8 cellular contexts compared by ENCODE assay signal in genomic region chr7:94394399-94395140, GRCh38. TPM values are rescaled to one million over a fixed set of nuclear protein-coding genes. Genes with fewer than 3 reads are reported as not detected.
A peak's percentile ranks its signal among the peaks of the same experiment; 100 is the strongest.
DNase-seq lines count a peak whose midpoint lies in the region; ATAC-seq and TF ChIP-seq lines count a peak whose summit lies in the region.

TSS of gene COL1A2 (plus strand) at chr7:94394895. CDS start at chr7:94395032, 137 bp downstream.

- TF ChIP-seq POLR2A in adrenal gland (IDR thresholded peaks at IDR 0.05): no peak

- H3K14ac ChIP-seq in H9 (ENCODE audit: insufficient read depth, low read length): peak within 1 kb of the TSS; percentile 71; the same call in 1 of the 2 replicates

- no peak within 1 kb of the TSS for H4K5ac ChIP-seq in H9 (ENCODE audit: insufficient read length, low read depth, low read length)

- peaks cover 8% of the 10 kb centered on the region for H3K27me3 Mint-ChIP-seq in H9 (ENCODE audit: low read depth)

- H3K79me1 ChIP-seq in H9 (ENCODE audit: insufficient read depth, low read depth, low read length, poor library complexity, severe bottlenecking): no peaks in the 10 kb centered on the region

- H3K4me3 ChIP-seq in adrenal gland (peak within 1 kb of the TSS in 2 of 4 donors; percentile 21 to 47), left ventricle myocardium inferior (peak within 1 kb of the TSS; percentile 69), rectal smooth muscle tissue (ENCODE audit: low read length) (peak within 1 kb of the TSS; percentile 78)

- no peak within 1 kb of the TSS for H4K91ac ChIP-seq in H9 (ENCODE audit: insufficient read length, low read depth, low read length)

- H4K8ac ChIP-seq in H9 (replicated peaks; ENCODE audit: insufficient read length, low read depth, low read length): no peak within 1 kb of the TSS

- no peak within 1 kb of the TSS for H2BK15ac ChIP-seq in H9 (ENCODE audit: low read depth, low read length)

- peaks cover 38 to 44% of the 10 kb centered on the region in 2 experiments for H3K4me1 Mint-ChIP-seq in H9

- no peaks in the 10 kb centered on the region for H3K36me3 ChIP-seq in adrenal gland (replicated peaks in 1 of 2)
- H3K36me3 ChIP-seq in left ventricle myocardium inferior: no peaks in the 10 kb centered on the region
- H3K36me3 ChIP-seq in rectal smooth muscle tissue (ENCODE audit: control insufficient read depth, insufficient read depth, low read length): no peaks in the 10 kb centered on the region

- H3K4ac ChIP-seq in H9 (ENCODE audit: low read depth, low read length): no peak within 1 kb of the TSS

- peak within 1 kb of the TSS; percentile 69 to 84 for H3K4me3 Mint-ChIP-seq in H9

- peak within 1 kb of the TSS; percentile 53 for H3K18ac ChIP-seq in H9 (ENCODE audit: insufficient read length, low read depth, low read length)

- H3K4me1 ChIP-seq in H9 (ENCODE audit: insufficient read depth, low read length) (peaks cover 4% of the 10 kb centered on the region; the same call in 1 of the 2 replicates), adrenal gland (replicated peaks in 1 of 2) (peaks cover 5 to 11% of the 10 kb centered on the region in 2 donors), left ventricle myocardium inferior (peaks cover 34% of the 10 kb centered on the region), rectal smooth muscle tissue (ENCODE audit: control insufficient read depth, insufficient read depth, low read length) (peaks cover 23% of the 10 kb centered on the region)

- peaks cover 0 to 8% (median 0%) of the 10 kb centered on the region in 3 experiments; a peak in 2 of 7 replicates for H3K36me3 Mint-ChIP-seq in H9 (ENCODE audit: insufficient read depth in 1 of 3, low read depth in 3 of 3)

- H3K27me3 ChIP-seq in H9 (ENCODE audit: insufficient read depth, low read length) (no peaks in the 10 kb centered on the region), adrenal gland (no peaks in the 10 kb centered on the region), left ventricle myocardium inferior (ENCODE audit: low read depth) (peaks cover 42% of the 10 kb centered on the region), rectal smooth muscle tissue (ENCODE audit: control insufficient read depth, insufficient read depth, low read length) (peaks cover 3% of the 10 kb centered on the region)

- peak within 1 kb of the TSS; percentile 55 for H3K9ac ChIP-seq in H9 (ENCODE audit: extremely low read depth, insufficient read length, low read length)
- H3K9ac ChIP-seq in rectal smooth muscle tissue (ENCODE audit: low read length): peak within 1 kb of the TSS; percentile 43

- H3K27ac ChIP-seq in H9 (ENCODE audit: insufficient read length, low read depth, low read length): no peak within 1 kb of the TSS
- H3K27ac ChIP-seq in adrenal gland: peak within 1 kb of the TSS in 3 of 5 donors; percentile 54 to 89 (median 75)
- peak within 1 kb of the TSS; percentile 91 for H3K27ac ChIP-seq in left ventricle myocardium inferior (replicated peaks)
- H3K27ac ChIP-seq in rectal smooth muscle tissue (ENCODE audit: low read depth, low read length): peak within 1 kb of the TSS; percentile 96

- no peaks in the 10 kb centered on the region for H3K9me3 Mint-ChIP-seq in H9

- no peak within 1 kb of the TSS for H2BK5ac ChIP-seq in H9 (ENCODE audit: insufficient read length, low read length)

- peak within 1 kb of the TSS in 2 of 3 experiments; percentile 28 to 96; a peak in 4 of 7 replicates for H3K27ac Mint-ChIP-seq in H9

- H3K9me3 ChIP-seq in H9 (ENCODE audit: control insufficient read depth, low read depth, low read length) (no peaks in the 10 kb centered on the region), adrenal gland (replicated peaks in 1 of 3) (no peaks in the 10 kb centered on the region), left ventricle myocardium inferior (replicated peaks) (no peaks in the 10 kb centered on the region)

- no peak for TF ChIP-seq CTCF in AG09319 (IDR thresholded peaks at IDR 0.05; ENCODE audit: low read depth, low read length)
- no peak for TF ChIP-seq CTCF in H9 (conservative IDR thresholded peaks at IDR 0.05)
- TF ChIP-seq CTCF in adrenal gland (IDR thresholded peaks at IDR 0.05): no peak
- no peak for TF ChIP-seq CTCF in left ventricle myocardium inferior (IDR thresholded peaks at IDR 0.05; ENCODE audit: borderline replicate concordance)

- ATAC-seq in HG02623 (IDR thresholded peaks at IDR 0.05; ENCODE audit: unreplicated experiment) (no peak), HG02763 (IDR thresholded peaks at IDR 0.05; ENCODE audit: unreplicated experiment) (no peak)

- no peak within 1 kb of the TSS for H2AK5ac ChIP-seq in H9 (ENCODE audit: insufficient read length, low read length)

- H2BK12ac ChIP-seq in H9 (ENCODE audit: insufficient read length, low read depth, low read length): no peak within 1 kb of the TSS

- H3T11ph ChIP-seq in H9 (ENCODE audit: low read length): no peak within 1 kb of the TSS

- H3K56ac ChIP-seq in H9 (ENCODE audit: insufficient read length, low read depth, low read length): no peak within 1 kb of the TSS

- WGBS in H9 (ENCODE audit: extremely low coverage, insufficient read length, low lambda C conversion rate): no CpG with 5 or more reads among the region's 34 CpGs
- 19 to 28% (median 24%) methylated on average over 9 to 34 of the region's 34 CpGs for WGBS in adrenal gland, 4 donors

- H3K23ac ChIP-seq in H9 (ENCODE audit: insufficient read length, low read depth, low read length): no peak within 1 kb of the TSS

- H2BK120ac ChIP-seq in H9 (ENCODE audit: low read depth, low read length, poor library complexity, severe bottlenecking): no peak within 1 kb of the TSS

- H3K79me2 ChIP-seq in H9 (ENCODE audit: insufficient read depth, low read length): no peaks in the 10 kb centered on the region

- H2BK20ac ChIP-seq in H9 (ENCODE audit: low read depth, low read length, poor library complexity, severe bottlenecking): no peak within 1 kb of the TSS

- DNase-seq in AG09319 (ENCODE audit: extremely low read depth, low read depth): peak; percentile 99
- peak; percentile 79 for DNase-seq in H9
- peak; percentile 34 to 70 (median 55) for DNase-seq in adrenal gland
- peak; percentile 81 for DNase-seq in left ventricle myocardium inferior
- DNase-seq in UCSD-AML1 (lab: John Stamatoyannopoulos, UW; ENCODE audit: unreplicated experiment): no peak

- peak within 1 kb of the TSS; percentile 98 for H2AFZ ChIP-seq in H9 (ENCODE audit: low read length)

- intact Hi-C loops in adrenal gland (cut with DNase I) (loop anchor here (5.0 kb wide), 2 partner anchors 97 to 102 kb away; no protein-coding TSS in a partner anchor), left ventricle myocardium inferior (cut with micrococcal nuclease) (loop anchor here (5.0 kb wide), 1 partner anchor 97 kb away; no protein-coding TSS in a partner anchor)

- peaks cover 17% of the 10 kb centered on the region for H3K23me2 ChIP-seq in H9 (ENCODE audit: insufficient read length, low read depth, low read length, poor library complexity, severe bottlenecking)

- H4K20me1 ChIP-seq in H9 (ENCODE audit: control insufficient read depth, insufficient read depth, insufficient read length): no peaks in the 10 kb centered on the region

- H3K4me2 ChIP-seq in H9 (ENCODE audit: insufficient read depth, insufficient read length, low read length): peak within 1 kb of the TSS; percentile 88

RNA-seq across cellular contexts. Expression of gene COL1A2, which starts in this region (rescaled TPM):
- total RNA-seq in H9 (2021) (42.1 and 42.8 TPM in 2 replicates), adrenal gland (100 to 1,000 TPM; 110 to 475 (median 189) TPM), left ventricle myocardium inferior (96.6 TPM)
- polyA plus RNA-seq in adrenal gland: 100 to 1,000 TPM in 2 of 3 donors, 10 to 100 TPM in 1; 74.6 to 168 (median 109) TPM
